Comparison of ENCODE assay signal across 2 cellular contexts in genomic region chr20:50765251-50765650, GRCh38.
TF ChIP-seq lines count a peak whose summit lies in the region.
"Not testable (repeated sequence)": the region's sequence is repeated elsewhere in the genome, so short reads cannot be mapped to it uniquely, and the experiment has no call there.

No MANE protein-coding gene starts in this region.

TF ChIP-seq in K562, 482 proteins besides CTCF, POLR2A, EP300 and RAD21:
- TF ChIP-seq, protein P1, sequence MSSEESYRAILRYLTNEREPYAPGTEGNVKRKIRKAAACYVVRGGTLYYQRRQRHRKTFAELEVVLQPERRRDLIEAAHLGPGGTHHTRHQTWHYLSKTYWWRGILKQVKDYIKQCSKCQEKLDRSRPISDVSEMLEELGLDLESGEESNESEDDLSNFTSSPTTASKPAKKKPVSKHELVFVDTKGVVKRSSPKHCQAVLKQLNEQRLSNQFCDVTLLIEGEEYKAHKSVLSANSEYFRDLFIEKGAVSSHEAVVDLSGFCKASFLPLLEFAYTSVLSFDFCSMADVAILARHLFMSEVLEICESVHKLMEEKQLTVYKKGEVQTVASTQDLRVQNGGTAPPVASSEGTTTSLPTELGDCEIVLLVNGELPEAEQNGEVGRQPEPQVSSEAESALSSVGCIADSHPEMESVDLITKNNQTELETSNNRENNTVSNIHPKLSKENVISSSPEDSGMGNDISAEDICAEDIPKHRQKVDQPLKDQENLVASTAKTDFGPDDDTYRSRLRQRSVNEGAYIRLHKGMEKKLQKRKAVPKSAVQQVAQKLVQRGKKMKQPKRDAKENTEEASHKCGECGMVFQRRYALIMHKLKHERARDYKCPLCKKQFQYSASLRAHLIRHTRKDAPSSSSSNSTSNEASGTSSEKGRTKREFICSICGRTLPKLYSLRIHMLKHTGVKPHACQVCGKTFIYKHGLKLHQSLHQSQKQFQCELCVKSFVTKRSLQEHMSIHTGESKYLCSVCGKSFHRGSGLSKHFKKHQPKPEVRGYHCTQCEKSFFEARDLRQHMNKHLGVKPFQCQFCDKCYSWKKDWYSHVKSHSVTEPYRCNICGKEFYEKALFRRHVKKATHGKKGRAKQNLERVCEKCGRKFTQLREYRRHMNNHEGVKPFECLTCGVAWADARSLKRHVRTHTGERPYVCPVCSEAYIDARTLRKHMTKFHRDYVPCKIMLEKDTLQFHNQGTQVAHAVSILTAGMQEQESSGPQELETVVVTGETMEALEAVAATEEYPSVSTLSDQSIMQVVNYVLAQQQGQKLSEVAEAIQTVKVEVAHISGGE (CRISPR knock-in tag; IDR thresholded peaks at IDR 0.05) = peak in 1 of 3 experiments; percentile 88; a peak in 2 of 6 replicates
- peak; percentile 77 to 83 for TF ChIP-seq KDM1A (IDR thresholded peaks at IDR 0.05)
- peak; percentile 84 for TF ChIP-seq CBFA2T3 (IDR thresholded peaks at IDR 0.05)
- TF ChIP-seq ADNP (tag; IDR thresholded peaks at IDR 0.05) = peak; percentile 65; the same call in 1 of the 2 replicates
- peak; percentile 57; the same call in 1 of the 2 replicates for TF ChIP-seq BCOR (IDR thresholded peaks at IDR 0.05)
- TF ChIP-seq CEBPB (tag; IDR thresholded peaks at IDR 0.05) = 0 out of 2 replicates have a peak, but pooled peaks have one; percentile 22
- peak; percentile 23; the same call in 1 of the 2 replicates for TF ChIP-seq NCOR1 (IDR thresholded peaks at IDR 0.05)
- peak; percentile 76 for TF ChIP-seq CBFA2T2 (conservative IDR thresholded peaks at IDR 0.05)
- TF ChIP-seq TAL1 (IDR thresholded peaks at IDR 0.05) = peak; percentile 17; the same call in 1 of the 2 replicates
- TF ChIP-seq, protein P2, sequence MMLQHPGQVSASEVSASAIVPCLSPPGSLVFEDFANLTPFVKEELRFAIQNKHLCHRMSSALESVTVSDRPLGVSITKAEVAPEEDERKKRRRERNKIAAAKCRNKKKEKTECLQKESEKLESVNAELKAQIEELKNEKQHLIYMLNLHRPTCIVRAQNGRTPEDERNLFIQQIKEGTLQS (IDR thresholded peaks at IDR 0.05) = peak; percentile 26; the same call in 1 of the 2 replicates
- TF ChIP-seq, protein P2 (CRISPR knock-in tag; conservative IDR thresholded peaks at IDR 0.05) = not testable (repeated sequence)

TF ChIP-seq in HepG2, 621 proteins besides CTCF, POLR2A, EP300 and RAD21:
- 0 out of 2 replicates have a peak, but pooled peaks have one; percentile 1 for TF ChIP-seq CEBPB (IDR thresholded peaks at IDR 0.05; ENCODE audit: borderline replicate concordance, low read depth, low read length)
- TF ChIP-seq TCF12 (IDR thresholded peaks at IDR 0.05) = not testable (repeated sequence)
- TF ChIP-seq TCF12 (CRISPR knock-in tag; IDR thresholded peaks at IDR 0.05) = 0 out of 2 replicates have a peak, but pooled peaks have one; percentile 2
- TF ChIP-seq ZMYM3 (CRISPR knock-in tag; IDR thresholded peaks at IDR 0.05) = peak; percentile 79
- TF ChIP-seq ADNP (CRISPR knock-in tag; IDR thresholded peaks at IDR 0.05) = peak; percentile 75; the same call in 1 of the 2 replicates
- 0 out of 2 replicates have a peak, but pooled peaks have one; percentile 20 for TF ChIP-seq ZNF629 (CRISPR knock-in tag; conservative IDR thresholded peaks at IDR 0.05)
- 0 out of 2 replicates have a peak, but pooled peaks have one; percentile 45 for TF ChIP-seq GTF3A (CRISPR knock-in tag; conservative IDR thresholded peaks at IDR 0.05)
- TF ChIP-seq FOSL2 (CRISPR knock-in tag; IDR thresholded peaks at IDR 0.05) = peak; percentile 84
- TF ChIP-seq SALL1 (CRISPR knock-in tag; IDR thresholded peaks at IDR 0.05) = 0 out of 2 replicates have a peak, but pooled peaks have one; percentile 21
- peak; percentile 94 for TF ChIP-seq ZMYM2 (CRISPR knock-in tag; IDR thresholded peaks at IDR 0.05)
- 0 out of 2 replicates have a peak, but pooled peaks have one; percentile 45 for TF ChIP-seq ZSCAN29 (CRISPR knock-in tag; conservative IDR thresholded peaks at IDR 0.05)
- peak; percentile 27; the same call in 1 of the 2 replicates for TF ChIP-seq KDM1A (CRISPR knock-in tag; IDR thresholded peaks at IDR 0.05)
- TF ChIP-seq, protein P3, sequence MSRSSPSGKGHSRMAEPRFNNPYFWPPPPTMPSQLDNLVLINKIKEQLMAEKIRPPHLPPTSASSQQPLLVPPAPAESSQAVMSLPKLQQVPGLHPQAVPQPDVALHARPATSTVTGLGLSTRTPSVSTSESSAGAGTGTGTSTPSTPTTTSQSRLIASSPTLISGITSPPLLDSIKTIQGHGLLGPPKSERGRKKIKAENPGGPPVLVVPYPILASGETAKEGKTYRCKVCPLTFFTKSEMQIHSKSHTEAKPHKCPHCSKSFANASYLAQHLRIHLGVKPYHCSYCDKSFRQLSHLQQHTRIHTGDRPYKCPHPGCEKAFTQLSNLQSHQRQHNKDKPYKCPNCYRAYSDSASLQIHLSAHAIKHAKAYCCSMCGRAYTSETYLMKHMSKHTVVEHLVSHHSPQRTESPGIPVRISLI (CRISPR knock-in tag; IDR thresholded peaks at IDR 0.05; ENCODE audit: borderline replicate concordance) = 0 out of 2 replicates have a peak, but pooled peaks have one; percentile 45
